Comparison of ENCODE assay signal across 1 cellular context in the genomic region with DNA sequence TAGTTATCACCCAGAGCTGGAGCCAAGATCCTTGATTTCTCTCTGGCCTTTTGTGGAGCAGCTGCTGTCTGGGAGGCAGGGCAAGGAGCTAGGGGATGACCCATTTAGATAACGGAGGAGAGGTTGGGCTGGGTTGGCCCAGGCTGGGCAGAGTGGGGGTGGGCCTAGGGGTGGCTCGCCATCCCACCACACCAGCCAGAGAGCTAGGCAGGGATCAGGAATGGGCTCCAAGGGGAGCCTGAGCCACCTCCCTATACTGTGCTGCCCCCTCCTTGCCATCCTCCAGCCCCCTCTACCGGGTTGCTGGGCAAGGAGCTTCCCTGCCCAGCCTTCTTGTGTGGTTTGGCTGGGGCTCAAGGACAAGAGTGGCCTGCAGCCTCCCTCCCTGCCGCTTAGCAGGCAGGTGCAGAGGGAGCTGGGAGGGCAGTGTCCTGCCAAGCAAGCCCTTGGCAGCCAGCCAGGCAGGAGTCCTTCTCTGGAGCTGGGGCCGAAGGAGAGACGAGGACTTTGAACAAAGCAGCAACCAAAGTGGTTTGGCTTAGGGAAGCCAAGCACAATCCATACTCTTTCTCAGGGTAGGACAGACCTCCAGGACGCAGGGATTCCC.
A peak's percentile ranks its signal among the peaks of the same experiment; 100 is the strongest.
TF ChIP-seq lines count a peak whose summit lies in the region.

No MANE protein-coding gene starts in this region.

TF ChIP-seq in HepG2, 621 proteins besides CTCF, POLR2A, EP300 and RAD21 (continued from another document and continues in another):
- TF ChIP-seq, protein P1, sequence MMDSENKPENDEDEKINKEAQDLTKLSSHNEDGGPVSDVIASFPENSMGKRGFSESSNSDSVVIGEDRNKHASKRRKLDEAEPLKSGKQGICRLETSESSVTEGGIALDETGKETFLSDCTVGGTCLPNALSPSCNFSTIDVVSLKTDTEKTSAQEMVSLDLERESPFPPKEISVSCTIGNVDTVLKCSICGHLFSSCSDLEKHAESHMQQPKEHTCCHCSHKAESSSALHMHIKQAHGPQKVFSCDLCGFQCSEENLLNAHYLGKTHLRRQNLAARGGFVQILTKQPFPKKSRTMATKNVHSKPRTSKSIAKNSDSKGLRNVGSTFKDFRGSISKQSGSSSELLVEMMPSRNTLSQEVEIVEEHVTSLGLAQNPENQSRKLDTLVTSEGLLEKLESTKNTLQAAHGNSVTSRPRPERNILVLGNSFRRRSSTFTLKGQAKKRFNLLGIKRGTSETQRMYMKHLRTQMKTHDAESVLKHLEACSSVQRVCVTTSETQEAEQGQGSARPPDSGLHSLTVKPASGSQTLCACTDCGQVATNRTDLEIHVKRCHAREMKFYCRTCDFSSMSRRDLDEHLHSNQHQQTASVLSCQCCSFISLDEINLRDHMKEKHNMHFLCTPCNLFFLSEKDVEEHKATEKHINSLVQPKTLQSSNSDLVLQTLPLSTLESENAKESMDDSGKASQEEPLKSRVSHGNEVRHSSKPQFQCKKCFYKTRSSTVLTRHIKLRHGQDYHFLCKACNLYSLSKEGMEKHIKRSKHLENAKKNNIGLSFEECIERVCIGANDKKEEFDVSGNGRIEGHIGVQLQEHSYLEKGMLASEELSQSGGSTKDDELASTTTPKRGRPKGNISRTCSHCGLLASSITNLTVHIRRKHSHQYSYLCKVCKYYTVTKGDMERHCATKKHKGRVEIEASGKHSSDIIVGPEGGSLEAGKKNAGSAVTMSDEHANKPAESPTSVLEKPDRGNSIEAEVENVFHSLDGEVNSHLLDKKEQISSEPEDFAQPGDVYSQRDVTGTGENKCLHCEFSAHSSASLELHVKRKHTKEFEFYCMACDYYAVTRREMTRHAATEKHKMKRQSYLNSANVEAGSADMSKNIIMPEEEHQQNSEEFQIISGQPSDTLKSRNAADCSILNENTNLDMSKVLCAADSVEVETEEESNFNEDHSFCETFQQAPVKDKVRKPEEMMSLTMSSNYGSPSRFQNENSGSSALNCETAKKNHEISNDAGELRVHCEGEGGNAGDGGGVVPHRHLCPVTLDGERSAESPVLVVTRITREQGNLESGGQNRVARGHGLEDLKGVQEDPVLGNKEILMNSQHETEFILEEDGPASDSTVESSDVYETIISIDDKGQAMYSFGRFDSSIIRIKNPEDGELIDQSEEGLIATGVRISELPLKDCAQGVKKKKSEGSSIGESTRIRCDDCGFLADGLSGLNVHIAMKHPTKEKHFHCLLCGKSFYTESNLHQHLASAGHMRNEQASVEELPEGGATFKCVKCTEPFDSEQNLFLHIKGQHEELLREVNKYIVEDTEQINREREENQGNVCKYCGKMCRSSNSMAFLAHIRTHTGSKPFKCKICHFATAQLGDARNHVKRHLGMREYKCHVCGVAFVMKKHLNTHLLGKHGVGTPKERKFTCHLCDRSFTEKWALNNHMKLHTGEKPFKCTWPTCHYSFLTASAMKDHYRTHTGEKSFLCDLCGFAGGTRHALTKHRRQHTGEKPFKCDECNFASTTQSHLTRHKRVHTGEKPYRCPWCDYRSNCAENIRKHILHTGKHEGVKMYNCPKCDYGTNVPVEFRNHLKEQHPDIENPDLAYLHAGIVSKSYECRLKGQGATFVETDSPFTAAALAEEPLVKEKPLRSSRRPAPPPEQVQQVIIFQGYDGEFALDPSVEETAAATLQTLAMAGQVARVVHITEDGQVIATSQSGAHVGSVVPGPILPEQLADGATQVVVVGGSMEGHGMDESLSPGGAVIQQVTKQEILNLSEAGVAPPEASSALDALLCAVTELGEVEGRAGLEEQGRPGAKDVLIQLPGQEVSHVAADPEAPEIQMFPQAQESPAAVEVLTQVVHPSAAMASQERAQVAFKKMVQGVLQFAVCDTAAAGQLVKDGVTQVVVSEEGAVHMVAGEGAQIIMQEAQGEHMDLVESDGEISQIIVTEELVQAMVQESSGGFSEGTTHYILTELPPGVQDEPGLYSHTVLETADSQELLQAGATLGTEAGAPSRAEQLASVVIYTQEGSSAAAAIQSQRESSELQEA (CRISPR knock-in tag; IDR thresholded peaks at IDR 0.05; ENCODE audit: not compliant biosample characterization), result no peak
- TF ChIP-seq, protein P2, sequence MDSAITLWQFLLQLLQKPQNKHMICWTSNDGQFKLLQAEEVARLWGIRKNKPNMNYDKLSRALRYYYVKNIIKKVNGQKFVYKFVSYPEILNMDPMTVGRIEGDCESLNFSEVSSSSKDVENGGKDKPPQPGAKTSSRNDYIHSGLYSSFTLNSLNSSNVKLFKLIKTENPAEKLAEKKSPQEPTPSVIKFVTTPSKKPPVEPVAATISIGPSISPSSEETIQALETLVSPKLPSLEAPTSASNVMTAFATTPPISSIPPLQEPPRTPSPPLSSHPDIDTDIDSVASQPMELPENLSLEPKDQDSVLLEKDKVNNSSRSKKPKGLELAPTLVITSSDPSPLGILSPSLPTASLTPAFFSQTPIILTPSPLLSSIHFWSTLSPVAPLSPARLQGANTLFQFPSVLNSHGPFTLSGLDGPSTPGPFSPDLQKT (CRISPR knock-in tag; IDR thresholded peaks at IDR 0.05; ENCODE audit: borderline replicate concordance), result no peak
- TF ChIP-seq PHB2 (IDR thresholded peaks at IDR 0.05; ENCODE audit: partially characterized antibody) (no peak), MXD4 (CRISPR knock-in tag; IDR thresholded peaks at IDR 0.05) (no peak), ZNF232 (CRISPR knock-in tag; IDR thresholded peaks at IDR 0.05; ENCODE audit: borderline replicate concordance) (no peak), ZNF749 (CRISPR knock-in tag; IDR thresholded peaks at IDR 0.05; ENCODE audit: borderline replicate concordance) (no peak), PCBP1 (IDR thresholded peaks at IDR 0.05; ENCODE audit: borderline replicate concordance, low read depth, low read length) (no peak), HOXA7 (CRISPR knock-in tag; IDR thresholded peaks at IDR 0.05) (no peak), HOXA9 (CRISPR knock-in tag; IDR thresholded peaks at IDR 0.05; ENCODE audit: borderline replicate concordance) (no peak), RFXANK (CRISPR knock-in tag; IDR thresholded peaks at IDR 0.05) (no peak), GATAD2A (CRISPR knock-in tag; IDR thresholded peaks at IDR 0.05) (peak; percentile 70; the same call in 1 of the 2 replicates), HNRNPK (IDR thresholded peaks at IDR 0.05; ENCODE audit: low read depth, low read length, poor library complexity, severe bottlenecking) (no peak), ZNF615 (CRISPR knock-in tag; IDR thresholded peaks at IDR 0.05; ENCODE audit: borderline replicate concordance) (no peak), SAFB2 (CRISPR knock-in tag; IDR thresholded peaks at IDR 0.05; ENCODE audit: borderline replicate concordance, low read depth) (0 out of 2 replicates have a peak, but pooled peaks have one; percentile 53), FOXA3 (CRISPR knock-in tag; IDR thresholded peaks at IDR 0.05) (0 out of 2 replicates have a peak, but pooled peaks have one; percentile 30)
- TF ChIP-seq, protein P3, sequence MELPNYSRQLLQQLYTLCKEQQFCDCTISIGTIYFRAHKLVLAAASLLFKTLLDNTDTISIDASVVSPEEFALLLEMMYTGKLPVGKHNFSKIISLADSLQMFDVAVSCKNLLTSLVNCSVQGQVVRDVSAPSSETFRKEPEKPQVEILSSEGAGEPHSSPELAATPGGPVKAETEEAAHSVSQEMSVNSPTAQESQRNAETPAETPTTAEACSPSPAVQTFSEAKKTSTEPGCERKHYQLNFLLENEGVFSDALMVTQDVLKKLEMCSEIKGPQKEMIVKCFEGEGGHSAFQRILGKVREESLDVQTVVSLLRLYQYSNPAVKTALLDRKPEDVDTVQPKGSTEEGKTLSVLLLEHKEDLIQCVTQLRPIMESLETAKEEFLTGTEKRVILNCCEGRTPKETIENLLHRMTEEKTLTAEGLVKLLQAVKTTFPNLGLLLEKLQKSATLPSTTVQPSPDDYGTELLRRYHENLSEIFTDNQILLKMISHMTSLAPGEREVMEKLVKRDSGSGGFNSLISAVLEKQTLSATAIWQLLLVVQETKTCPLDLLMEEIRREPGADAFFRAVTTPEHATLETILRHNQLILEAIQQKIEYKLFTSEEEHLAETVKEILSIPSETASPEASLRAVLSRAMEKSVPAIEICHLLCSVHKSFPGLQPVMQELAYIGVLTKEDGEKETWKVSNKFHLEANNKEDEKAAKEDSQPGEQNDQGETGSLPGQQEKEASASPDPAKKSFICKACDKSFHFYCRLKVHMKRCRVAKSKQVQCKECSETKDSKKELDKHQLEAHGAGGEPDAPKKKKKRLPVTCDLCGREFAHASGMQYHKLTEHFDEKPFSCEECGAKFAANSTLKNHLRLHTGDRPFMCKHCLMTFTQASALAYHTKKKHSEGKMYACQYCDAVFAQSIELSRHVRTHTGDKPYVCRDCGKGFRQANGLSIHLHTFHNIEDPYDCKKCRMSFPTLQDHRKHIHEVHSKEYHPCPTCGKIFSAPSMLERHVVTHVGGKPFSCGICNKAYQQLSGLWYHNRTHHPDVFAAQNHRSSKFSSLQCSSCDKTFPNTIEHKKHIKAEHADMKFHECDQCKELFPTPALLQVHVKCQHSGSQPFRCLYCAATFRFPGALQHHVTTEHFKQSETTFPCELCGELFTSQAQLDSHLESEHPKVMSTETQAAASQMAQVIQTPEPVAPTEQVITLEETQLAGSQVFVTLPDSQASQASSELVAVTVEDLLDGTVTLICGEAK (IDR thresholded peaks at IDR 0.05), result no peak
- TF ChIP-seq, protein P3 (CRISPR knock-in tag; IDR thresholded peaks at IDR 0.05), result no peak
- TF ChIP-seq, protein P4, sequence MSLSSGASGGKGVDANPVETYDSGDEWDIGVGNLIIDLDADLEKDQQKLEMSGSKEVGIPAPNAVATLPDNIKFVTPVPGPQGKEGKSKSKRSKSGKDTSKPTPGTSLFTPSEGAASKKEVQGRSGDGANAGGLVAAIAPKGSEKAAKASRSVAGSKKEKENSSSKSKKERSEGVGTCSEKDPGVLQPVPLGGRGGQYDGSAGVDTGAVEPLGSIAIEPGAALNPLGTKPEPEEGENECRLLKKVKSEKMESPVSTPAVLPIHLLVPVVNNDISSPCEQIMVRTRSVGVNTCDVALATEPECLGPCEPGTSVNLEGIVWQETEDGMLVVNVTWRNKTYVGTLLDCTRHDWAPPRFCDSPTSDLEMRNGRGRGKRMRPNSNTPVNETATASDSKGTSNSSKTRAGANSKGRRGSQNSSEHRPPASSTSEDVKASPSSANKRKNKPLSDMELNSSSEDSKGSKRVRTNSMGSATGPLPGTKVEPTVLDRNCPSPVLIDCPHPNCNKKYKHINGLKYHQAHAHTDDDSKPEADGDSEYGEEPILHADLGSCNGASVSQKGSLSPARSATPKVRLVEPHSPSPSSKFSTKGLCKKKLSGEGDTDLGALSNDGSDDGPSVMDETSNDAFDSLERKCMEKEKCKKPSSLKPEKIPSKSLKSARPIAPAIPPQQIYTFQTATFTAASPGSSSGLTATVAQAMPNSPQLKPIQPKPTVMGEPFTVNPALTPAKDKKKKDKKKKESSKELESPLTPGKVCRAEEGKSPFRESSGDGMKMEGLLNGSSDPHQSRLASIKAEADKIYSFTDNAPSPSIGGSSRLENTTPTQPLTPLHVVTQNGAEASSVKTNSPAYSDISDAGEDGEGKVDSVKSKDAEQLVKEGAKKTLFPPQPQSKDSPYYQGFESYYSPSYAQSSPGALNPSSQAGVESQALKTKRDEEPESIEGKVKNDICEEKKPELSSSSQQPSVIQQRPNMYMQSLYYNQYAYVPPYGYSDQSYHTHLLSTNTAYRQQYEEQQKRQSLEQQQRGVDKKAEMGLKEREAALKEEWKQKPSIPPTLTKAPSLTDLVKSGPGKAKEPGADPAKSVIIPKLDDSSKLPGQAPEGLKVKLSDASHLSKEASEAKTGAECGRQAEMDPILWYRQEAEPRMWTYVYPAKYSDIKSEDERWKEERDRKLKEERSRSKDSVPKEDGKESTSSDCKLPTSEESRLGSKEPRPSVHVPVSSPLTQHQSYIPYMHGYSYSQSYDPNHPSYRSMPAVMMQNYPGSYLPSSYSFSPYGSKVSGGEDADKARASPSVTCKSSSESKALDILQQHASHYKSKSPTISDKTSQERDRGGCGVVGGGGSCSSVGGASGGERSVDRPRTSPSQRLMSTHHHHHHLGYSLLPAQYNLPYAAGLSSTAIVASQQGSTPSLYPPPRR (CRISPR knock-in tag; IDR thresholded peaks at IDR 0.05; ENCODE audit: borderline replicate concordance), result no peak
- TF ChIP-seq, protein P5, sequence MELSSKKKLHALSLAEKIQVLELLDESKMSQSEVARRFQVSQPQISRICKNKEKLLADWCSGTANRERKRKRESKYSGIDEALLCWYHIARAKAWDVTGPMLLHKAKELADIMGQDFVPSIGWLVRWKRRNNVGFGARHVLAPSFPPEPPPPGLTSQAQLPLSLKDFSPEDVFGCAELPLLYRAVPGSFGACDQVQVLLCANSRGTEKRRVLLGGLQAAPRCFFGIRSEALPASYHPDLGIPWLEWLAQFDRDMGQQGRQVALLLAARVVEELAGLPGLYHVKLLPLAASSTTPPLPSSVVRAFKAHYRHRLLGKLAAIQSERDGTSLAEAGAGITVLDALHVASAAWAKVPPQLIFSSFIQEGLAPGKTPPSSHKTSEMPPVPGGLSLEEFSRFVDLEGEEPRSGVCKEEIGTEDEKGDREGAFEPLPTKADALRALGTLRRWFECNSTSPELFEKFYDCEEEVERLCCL (CRISPR knock-in tag; IDR thresholded peaks at IDR 0.05; ENCODE audit: borderline replicate concordance), result no peak
- TF ChIP-seq, protein P6, sequence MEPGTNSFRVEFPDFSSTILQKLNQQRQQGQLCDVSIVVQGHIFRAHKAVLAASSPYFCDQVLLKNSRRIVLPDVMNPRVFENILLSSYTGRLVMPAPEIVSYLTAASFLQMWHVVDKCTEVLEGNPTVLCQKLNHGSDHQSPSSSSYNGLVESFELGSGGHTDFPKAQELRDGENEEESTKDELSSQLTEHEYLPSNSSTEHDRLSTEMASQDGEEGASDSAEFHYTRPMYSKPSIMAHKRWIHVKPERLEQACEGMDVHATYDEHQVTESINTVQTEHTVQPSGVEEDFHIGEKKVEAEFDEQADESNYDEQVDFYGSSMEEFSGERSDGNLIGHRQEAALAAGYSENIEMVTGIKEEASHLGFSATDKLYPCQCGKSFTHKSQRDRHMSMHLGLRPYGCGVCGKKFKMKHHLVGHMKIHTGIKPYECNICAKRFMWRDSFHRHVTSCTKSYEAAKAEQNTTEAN (CRISPR knock-in tag; conservative IDR thresholded peaks at IDR 0.05), result no peak
- TF ChIP-seq, protein P7, sequence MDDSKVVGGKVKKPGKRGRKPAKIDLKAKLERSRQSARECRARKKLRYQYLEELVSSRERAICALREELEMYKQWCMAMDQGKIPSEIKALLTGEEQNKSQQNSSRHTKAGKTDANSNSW (CRISPR knock-in tag; IDR thresholded peaks at IDR 0.05; ENCODE audit: borderline replicate concordance), result no peak
